8 cellular contexts compared by ENCODE assay signal in the genomic region with DNA sequence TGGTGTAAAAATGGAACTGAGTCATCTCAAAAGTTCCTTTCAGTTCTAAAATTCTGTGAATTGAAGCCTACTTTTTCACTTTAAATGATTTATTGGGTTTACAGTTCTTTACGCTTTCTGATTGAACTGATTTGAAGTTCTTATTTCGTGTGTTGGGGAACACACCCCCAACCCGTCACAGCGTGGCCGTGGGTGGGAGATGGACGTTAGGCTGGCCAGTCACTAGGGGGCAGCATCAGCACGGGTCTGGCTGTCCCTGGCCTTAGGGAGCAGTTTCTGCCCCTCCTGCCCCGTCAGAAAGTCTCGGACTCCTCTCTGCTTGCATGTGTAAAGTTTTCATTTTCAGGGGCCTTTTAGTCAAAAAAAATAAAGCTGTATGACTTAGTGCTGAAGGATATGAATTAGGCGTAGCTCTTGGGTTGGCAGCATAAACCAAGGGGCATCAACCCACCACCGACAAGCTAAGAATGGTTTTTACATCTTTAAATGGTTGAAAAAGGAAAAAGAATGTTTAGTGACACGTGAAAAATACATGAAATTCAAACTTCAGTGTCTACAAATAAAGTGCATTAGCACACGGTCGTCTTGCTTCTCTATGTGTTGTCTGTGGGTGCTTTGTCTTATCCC.
DNase-seq lines count a peak whose midpoint lies in the region; ATAC-seq, FAIRE-seq and TF ChIP-seq lines count a peak whose summit lies in the region.

No MANE protein-coding gene starts in this region.

- peak; percentile 57 for DNase-seq in NCI-H2171 treated with DMSO at 0.1 percent for 48 hours (lab: John Stamatoyannopoulos, UW)
- DNase-seq in NCI-H2171 (lab: John Stamatoyannopoulos, UW): no peak
- DNase-seq in NCI-H2107 treated with DMSO at 0.1 percent for 48 hours (lab: John Stamatoyannopoulos, UW; ENCODE audit: unreplicated experiment): peak; percentile 33
- DNase-seq in bronchial epithelial cell (ENCODE audit: low read depth): peak; percentile 45
- peak; percentile 21 for DNase-seq in kidney epithelial cell (ENCODE audit: low read depth)
- DNase-seq in stimulated activated CD4-positive, alpha-beta T cell treated with anti-CD3 and anti-CD28 coated beads, Interleukin-1b, Interleukin-23, amount 100 ng/mL, for 48 hours: peak; percentile 85

- H3K4me3 ChIP-seq in WI38 (ENCODE audit: low read depth, low read length): peak overlapping the region; percentile 21; the same call in 1 of the 2 replicates
- H3K4me3 ChIP-seq in bronchial epithelial cell (ENCODE audit: low read depth, low read length): no peak overlapping the region
- H3K4me3 ChIP-seq in kidney epithelial cell (ENCODE audit: low read depth, low read length): no peak overlapping the region

- peaks cover 2% of the 10 kb centered on the region for H3K27me3 ChIP-seq in bronchial epithelial cell (ENCODE audit: control insufficient read depth, insufficient read depth, low read length)
- H3K27me3 ChIP-seq in kidney epithelial cell (ENCODE audit: control insufficient read depth, insufficient read depth, low read length): peaks cover 3% of the 10 kb centered on the region

- H3K36me3 ChIP-seq in bronchial epithelial cell (ENCODE audit: control insufficient read depth, insufficient read depth, low read length) (peaks cover 4% of the 10 kb centered on the region), kidney epithelial cell (ENCODE audit: control insufficient read depth, insufficient read depth, low read length) (no peaks in the 10 kb centered on the region)

- no peak for FAIRE-seq in bronchial epithelial cell (lab: Jason Lieb, UNC)

- peak; percentile 95 for TF ChIP-seq CTCF in WI38 (IDR thresholded peaks at IDR 0.05; ENCODE audit: low read depth, low read length)
- TF ChIP-seq CTCF in bronchial epithelial cell (IDR thresholded peaks at IDR 0.05; ENCODE audit: insufficient read depth, low read length, severe bottlenecking): peak; percentile 87
- TF ChIP-seq CTCF in kidney epithelial cell (IDR thresholded peaks at IDR 0.05; ENCODE audit: insufficient read depth, low read length, poor library complexity, severe bottlenecking): peak; percentile 94

- ATAC-seq in HG02798 (IDR thresholded peaks at IDR 0.05; ENCODE audit: poor library complexity, unreplicated experiment): peak; percentile 84
